ENCODE assay signal across 15 cellular contexts in the genomic region with DNA sequence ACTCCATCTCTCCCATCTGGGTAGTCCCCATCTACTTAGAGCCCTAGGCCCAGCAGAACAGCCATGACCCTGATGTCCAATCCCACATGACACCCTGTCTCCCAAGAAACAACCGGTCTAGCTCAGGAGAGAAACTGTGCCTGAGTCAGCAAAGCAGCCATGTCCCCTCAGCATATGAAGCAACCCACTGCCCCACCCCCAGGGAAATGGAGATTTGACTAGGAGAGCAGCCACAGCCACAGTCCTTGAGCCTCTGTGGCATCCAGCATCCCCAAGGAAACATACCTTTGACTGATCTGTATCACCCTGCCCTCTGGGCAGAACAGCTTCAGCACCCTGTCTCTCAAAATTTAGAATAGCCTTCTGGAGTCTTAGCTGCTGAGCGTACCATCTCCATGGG.
A peak's percentile ranks its signal among the peaks of the same experiment; 100 is the strongest.
DNase-seq lines count a peak whose midpoint lies in the region; ATAC-seq and TF ChIP-seq lines count a peak whose summit lies in the region.
"Had no signal": no experiment of that assay in that cellular context is flagged by ENCODE, and none has a peak within 500 bp of the region (broad histone marks: within the 10 kb centered on the region; RNA-seq: fewer than 3 reads in every experiment).

No MANE protein-coding gene starts in this region.

- H3K4me1 ChIP-seq in GM23338 (ENCODE audit: insufficient read depth): no peaks in the 10 kb centered on the region
- H3K4me1 ChIP-seq in trophoblast cell (ENCODE audit: control insufficient read depth in 1 of 2, insufficient read depth in 2 of 2, low read length in 2 of 2): no peaks in the 10 kb centered on the region

- H4K12ac ChIP-seq in trophoblast cell (ENCODE audit: low read depth, low read length): no peak overlapping the region

- no peaks in the 10 kb centered on the region for H3K79me2 ChIP-seq in GM23338 (replicated peaks; ENCODE audit: insufficient read depth)
- H3K79me2 ChIP-seq in SU-DHL-6 (ENCODE audit: insufficient read depth, low read length): no peaks in the 10 kb centered on the region
- no peaks in the 10 kb centered on the region for H3K79me2 ChIP-seq in trophoblast cell (ENCODE audit: control insufficient read depth, insufficient read depth, low read length, poor library complexity)

- H3K4ac ChIP-seq in trophoblast cell (ENCODE audit: low read depth, low read length): no peak overlapping the region

- peaks cover 2% of the 10 kb centered on the region for H3K27me3 Mint-ChIP-seq in GM23338 (ENCODE audit: insufficient read depth, low read depth, poor library complexity)
- H3K27me3 Mint-ChIP-seq: B cell; CD4-positive, alpha-beta T cell had no signal

- no peak overlapping the region for H3K4me3 ChIP-seq in GM23338
- no peak overlapping the region for H3K4me3 ChIP-seq in SU-DHL-6 (ENCODE audit: insufficient read depth, low read length, poor library complexity, severe bottlenecking)
- peak overlapping the region; percentile 21 for H3K4me3 ChIP-seq in trophoblast cell (ENCODE audit: low read depth, low read length)
- H3K4me3 ChIP-seq: GM12878, K562 had no signal

- H3K79me1 ChIP-seq in trophoblast cell (ENCODE audit: low read length): no peaks in the 10 kb centered on the region

- H2AK5ac ChIP-seq in trophoblast cell (ENCODE audit: low read length): no peak overlapping the region

- no peaks in the 10 kb centered on the region for H3F3A ChIP-seq in GM23338 (replicated peaks; ENCODE audit: low read depth)
- H3F3A ChIP-seq in SU-DHL-6 (ENCODE audit: insufficient read depth): peaks cover 5% of the 10 kb centered on the region; the same call in 1 of the 2 replicates

- ATAC-seq in GM23338: peak; percentile 32; the same call in 2 of the 3 replicates
- no peak for ATAC-seq in HG02938 (IDR thresholded peaks at IDR 0.05; ENCODE audit: unreplicated experiment)
- ATAC-seq: GM12878, HCT116, K562 had no signal

- peaks cover 3% of the 10 kb centered on the region; the same call in 1 of the 3 replicates for H3K4me1 Mint-ChIP-seq in GM23338
- H3K4me1 Mint-ChIP-seq: B cell had no signal

- no peaks in the 10 kb centered on the region for H3K36me3 ChIP-seq in GM23338 (ENCODE audit: insufficient read depth)
- no peaks in the 10 kb centered on the region for H3K36me3 ChIP-seq in SU-DHL-6 (ENCODE audit: low read length)
- H3K36me3 ChIP-seq in trophoblast cell (ENCODE audit: control insufficient read depth in 1 of 2, insufficient read depth in 2 of 2, low read length in 2 of 2): no peaks in the 10 kb centered on the region

- no peak overlapping the region; the same call in 1 of the 2 replicates for H3K27ac Mint-ChIP-seq in GM23338
- H3K27ac Mint-ChIP-seq: B cell; CD4-positive, alpha-beta T cell had no signal

- H4K91ac ChIP-seq in trophoblast cell (ENCODE audit: low read depth, low read length): no peak overlapping the region

- DNase-seq in GM23338 (ENCODE audit: low spot score) (peak; percentile 18), iPS-NIHi7 (ENCODE audit: extremely low spot score) (peak; percentile 8), trophoblast cell (peak in 1 of 2 donors; percentile 1), NCI-H774 (lab: John Stamatoyannopoulos, UW) (no peak), RKO (ENCODE audit: low spot score) (no peak)
- DNase-seq: C1 segment of cervical spinal cord; Calu3; CD4-positive, alpha-beta T cell; DMS 273 treated with DMSO at 0.1 percent for 48 hours had no signal

- H3K9me2 ChIP-seq in GM23338 (ENCODE audit: insufficient read depth): no peaks in the 10 kb centered on the region; the same call in 1 of the 2 replicates
- H3K9me2 ChIP-seq in SU-DHL-6 (replicated peaks; ENCODE audit: insufficient read depth, low read length): no peaks in the 10 kb centered on the region

- no peak overlapping the region for H3K23ac ChIP-seq in trophoblast cell (ENCODE audit: low read length)

- no peak overlapping the region for H2BK120ac ChIP-seq in trophoblast cell (ENCODE audit: insufficient read depth, low read length, poor library complexity)

- H3K27me3 ChIP-seq in GM23338 (ENCODE audit: insufficient read depth) (no peaks in the 10 kb centered on the region), SU-DHL-6 (ENCODE audit: low read length) (no peaks in the 10 kb centered on the region), trophoblast cell (ENCODE audit: insufficient read depth, low read length) (no peaks in the 10 kb centered on the region)

- TF ChIP-seq CTCF in GM23338 (conservative IDR thresholded peaks at IDR 0.05; ENCODE audit: low read depth in 2 of 2): no peak
- TF ChIP-seq CTCF in SU-DHL-6 (IDR thresholded peaks at IDR 0.05; ENCODE audit: insufficient read depth, low read length, poor library complexity, severe bottlenecking): no peak

- H2BK5ac ChIP-seq in trophoblast cell (ENCODE audit: low read depth, low read length, poor library complexity): no peak overlapping the region

- WGBS in trophoblast cell (ENCODE audit: extremely low coverage, insufficient coverage, insufficient read length): no CpG with 5 or more reads among the region's 2 CpGs

- H3K36me3 Mint-ChIP-seq in GM23338 (ENCODE audit: low read depth): no peaks in the 10 kb centered on the region

- H4K20me1 ChIP-seq in GM23338 (replicated peaks; ENCODE audit: insufficient read depth) (no peaks in the 10 kb centered on the region), SU-DHL-6 (ENCODE audit: low read depth, low read length) (no peaks in the 10 kb centered on the region)

- H3K9me3 Mint-ChIP-seq in GM23338: no peaks in the 10 kb centered on the region

- H4K8ac ChIP-seq in trophoblast cell (ENCODE audit: low read depth, low read length): no peak overlapping the region

- no peak overlapping the region for H2BK12ac ChIP-seq in trophoblast cell (ENCODE audit: low read length)

- H3K9me3 ChIP-seq in SU-DHL-6 (ENCODE audit: insufficient read depth, low read length): no peaks in the 10 kb centered on the region
- no peaks in the 10 kb centered on the region for H3K9me3 ChIP-seq in trophoblast cell (ENCODE audit: insufficient read depth, low read depth, low read length)

- H3K9ac ChIP-seq in SU-DHL-6 (ENCODE audit: low read length) (no peak overlapping the region), trophoblast cell (ENCODE audit: low read length) (no peak overlapping the region)

- H3K18ac ChIP-seq in trophoblast cell (ENCODE audit: low read length): no peak overlapping the region

- H3K4me3 Mint-ChIP-seq in GM23338: no peak overlapping the region
- H3K4me3 Mint-ChIP-seq: B cell; CD4-positive, alpha-beta T cell had no signal

- H3K14ac ChIP-seq in trophoblast cell (ENCODE audit: low read length): no peak overlapping the region

- H3K4me2 ChIP-seq in GM23338 (no peak overlapping the region), SU-DHL-6 (ENCODE audit: low read depth, low read length, poor library complexity, severe bottlenecking) (no peak overlapping the region), trophoblast cell (ENCODE audit: low read length) (no peak overlapping the region)

- no peak overlapping the region for H2AFZ ChIP-seq in GM23338
- peak overlapping the region; percentile 10 for H2AFZ ChIP-seq in SU-DHL-6 (ENCODE audit: low read depth, low read length, severe bottlenecking)
- H2AFZ ChIP-seq in trophoblast cell (ENCODE audit: insufficient read depth, low read length, poor library complexity): no peak overlapping the region

- H3K27ac ChIP-seq in GM23338 (ENCODE audit: low read depth) (no peak overlapping the region), SU-DHL-6 (ENCODE audit: low read depth, low read length) (no peak overlapping the region), trophoblast cell (ENCODE audit: low read depth, low read length) (no peak overlapping the region)

TF ChIP-seq in GM23338, 12 proteins besides CTCF, POLR2A, EP300 and RAD21 (continues in another document):
- TF ChIP-seq NANOG (IDR thresholded peaks at IDR 0.05; ENCODE audit: borderline replicate concordance): no peak
- TF ChIP-seq CREB1 (CRISPR knock-in tag; IDR thresholded peaks at IDR 0.05; ENCODE audit: low read depth): no peak
- TF ChIP-seq STAT1 (IDR thresholded peaks at IDR 0.05; ENCODE audit: unreplicated experiment): no peak
- no peak for TF ChIP-seq POLR2AphosphoS5 (IDR thresholded peaks at IDR 0.05; ENCODE audit: low read depth)
- TF ChIP-seq EZH2phosphoT487 (IDR thresholded peaks at IDR 0.05; ENCODE audit: unreplicated experiment): no peak
- TF ChIP-seq ZNF114 (CRISPR knock-in tag; IDR thresholded peaks at IDR 0.05): no peak
- no peak for TF ChIP-seq ZNF331 (CRISPR knock-in tag; IDR thresholded peaks at IDR 0.05; ENCODE audit: low read depth)
- no peak for TF ChIP-seq EZH2 (IDR thresholded peaks at IDR 0.05; ENCODE audit: low read depth, unreplicated experiment)
- TF ChIP-seq, protein P1, sequence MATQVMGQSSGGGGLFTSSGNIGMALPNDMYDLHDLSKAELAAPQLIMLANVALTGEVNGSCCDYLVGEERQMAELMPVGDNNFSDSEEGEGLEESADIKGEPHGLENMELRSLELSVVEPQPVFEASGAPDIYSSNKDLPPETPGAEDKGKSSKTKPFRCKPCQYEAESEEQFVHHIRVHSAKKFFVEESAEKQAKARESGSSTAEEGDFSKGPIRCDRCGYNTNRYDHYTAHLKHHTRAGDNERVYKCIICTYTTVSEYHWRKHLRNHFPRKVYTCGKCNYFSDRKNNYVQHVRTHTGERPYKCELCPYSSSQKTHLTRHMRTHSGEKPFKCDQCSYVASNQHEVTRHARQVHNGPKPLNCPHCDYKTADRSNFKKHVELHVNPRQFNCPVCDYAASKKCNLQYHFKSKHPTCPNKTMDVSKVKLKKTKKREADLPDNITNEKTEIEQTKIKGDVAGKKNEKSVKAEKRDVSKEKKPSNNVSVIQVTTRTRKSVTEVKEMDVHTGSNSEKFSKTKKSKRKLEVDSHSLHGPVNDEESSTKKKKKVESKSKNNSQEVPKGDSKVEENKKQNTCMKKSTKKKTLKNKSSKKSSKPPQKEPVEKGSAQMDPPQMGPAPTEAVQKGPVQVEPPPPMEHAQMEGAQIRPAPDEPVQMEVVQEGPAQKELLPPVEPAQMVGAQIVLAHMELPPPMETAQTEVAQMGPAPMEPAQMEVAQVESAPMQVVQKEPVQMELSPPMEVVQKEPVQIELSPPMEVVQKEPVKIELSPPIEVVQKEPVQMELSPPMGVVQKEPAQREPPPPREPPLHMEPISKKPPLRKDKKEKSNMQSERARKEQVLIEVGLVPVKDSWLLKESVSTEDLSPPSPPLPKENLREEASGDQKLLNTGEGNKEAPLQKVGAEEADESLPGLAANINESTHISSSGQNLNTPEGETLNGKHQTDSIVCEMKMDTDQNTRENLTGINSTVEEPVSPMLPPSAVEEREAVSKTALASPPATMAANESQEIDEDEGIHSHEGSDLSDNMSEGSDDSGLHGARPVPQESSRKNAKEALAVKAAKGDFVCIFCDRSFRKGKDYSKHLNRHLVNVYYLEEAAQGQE (IDR thresholded peaks at IDR 0.05; ENCODE audit: unreplicated experiment): no peak

Comparison
In these comparisons a context has a peak if more than half of its experiments do, and no peak if none do; other contexts are left out.
1. DNase-seq: peak in GM23338 (single experiment) and iPS-NIHi7 (single experiment); none in NCI-H774 (single experiment) and RKO (single experiment).